ENCODE assay signal across 1 cellular context in genomic region chr1:53111073-53111556, GRCh38.
TF ChIP-seq lines count a peak whose summit lies in the region.

No MANE protein-coding gene starts in this region.

TF ChIP-seq in HepG2, 621 proteins besides CTCF, POLR2A, EP300 and RAD21 (continued from another document and continues in another):
- TF ChIP-seq MZF1 (CRISPR knock-in tag; IDR thresholded peaks at IDR 0.05; ENCODE audit: borderline replicate concordance) (no peak), HIC2 (CRISPR knock-in tag; IDR thresholded peaks at IDR 0.05; ENCODE audit: low read depth) (peak; percentile 81), ZNF768 (CRISPR knock-in tag; IDR thresholded peaks at IDR 0.05) (no peak), ZBED4 (CRISPR knock-in tag; IDR thresholded peaks at IDR 0.05; ENCODE audit: borderline replicate concordance) (no peak), RXRB (CRISPR knock-in tag; IDR thresholded peaks at IDR 0.05; ENCODE audit: borderline replicate concordance) (peak; percentile 77), ZNF10 (CRISPR knock-in tag; IDR thresholded peaks at IDR 0.05; ENCODE audit: borderline replicate concordance, low read depth) (no peak), ARID4A (CRISPR knock-in tag; IDR thresholded peaks at IDR 0.05; ENCODE audit: borderline replicate concordance) (peak; percentile 63; the same call in 1 of the 2 replicates), HDAC2 (CRISPR knock-in tag; IDR thresholded peaks at IDR 0.05) (peak; percentile 41), ZBTB1 (CRISPR knock-in tag; IDR thresholded peaks at IDR 0.05; ENCODE audit: borderline replicate concordance) (no peak), NKX3-1 (CRISPR knock-in tag; IDR thresholded peaks at IDR 0.05) (no peak), MED1 (CRISPR knock-in tag; IDR thresholded peaks at IDR 0.05) (peak; percentile 87), ZNF292 (CRISPR knock-in tag; IDR thresholded peaks at IDR 0.05; ENCODE audit: borderline replicate concordance, low read depth) (peak; percentile 98; the same call in 1 of the 2 replicates), CENPX (CRISPR knock-in tag; IDR thresholded peaks at IDR 0.05) (no peak), AKNA (CRISPR knock-in tag; IDR thresholded peaks at IDR 0.05; ENCODE audit: borderline replicate concordance) (no peak), DDIT3 (CRISPR knock-in tag; IDR thresholded peaks at IDR 0.05) (no peak), THRA (CRISPR knock-in tag; IDR thresholded peaks at IDR 0.05; ENCODE audit: borderline replicate concordance) (no peak), ADNP (CRISPR knock-in tag; IDR thresholded peaks at IDR 0.05) (no peak), ZNF883 (CRISPR knock-in tag; IDR thresholded peaks at IDR 0.05; ENCODE audit: not compliant biosample characterization) (no peak), ZBTB2 (CRISPR knock-in tag; IDR thresholded peaks at IDR 0.05; ENCODE audit: low read depth) (no peak), ZNF317 (CRISPR knock-in tag; IDR thresholded peaks at IDR 0.05) (no peak), ZNF207 (IDR thresholded peaks at IDR 0.05; ENCODE audit: borderline replicate concordance) (no peak), ZNF572 (CRISPR knock-in tag; IDR thresholded peaks at IDR 0.05) (no peak), ZC3H4 (CRISPR knock-in tag; IDR thresholded peaks at IDR 0.05; ENCODE audit: borderline replicate concordance) (no peak), KLF11 (CRISPR knock-in tag; IDR thresholded peaks at IDR 0.05) (no peak), TCF12 (IDR thresholded peaks at IDR 0.05) (no peak), TCF12 (CRISPR knock-in tag; IDR thresholded peaks at IDR 0.05) (no peak), ZNF740 (CRISPR knock-in tag; IDR thresholded peaks at IDR 0.05) (no peak), ZMYM2 (CRISPR knock-in tag; IDR thresholded peaks at IDR 0.05) (no peak), ZUFSP (CRISPR knock-in tag; IDR thresholded peaks at IDR 0.05; ENCODE audit: borderline replicate concordance) (no peak), ZNF335 (CRISPR knock-in tag; IDR thresholded peaks at IDR 0.05) (no peak), SATB2 (CRISPR knock-in tag; IDR thresholded peaks at IDR 0.05) (no peak), ZNF337 (CRISPR knock-in tag; IDR thresholded peaks at IDR 0.05; ENCODE audit: borderline replicate concordance, low read depth) (no peak), ZNF546 (CRISPR knock-in tag; conservative IDR thresholded peaks at IDR 0.05) (no peak), ZNF331 (CRISPR knock-in tag; IDR thresholded peaks at IDR 0.05) (peak; percentile 15; the same call in 1 of the 2 replicates), ZMAT3 (CRISPR knock-in tag; conservative IDR thresholded peaks at IDR 0.05) (peak; percentile 91), NONO (IDR thresholded peaks at IDR 0.05) (no peak), NONO (CRISPR knock-in tag; conservative IDR thresholded peaks at IDR 0.05) (peak; percentile 66), ZSCAN21 (CRISPR knock-in tag; IDR thresholded peaks at IDR 0.05; ENCODE audit: borderline replicate concordance) (no peak), CENPBD1 (CRISPR knock-in tag; IDR thresholded peaks at IDR 0.05; ENCODE audit: borderline replicate concordance, low read depth) (no peak), ZNF749 (CRISPR knock-in tag; IDR thresholded peaks at IDR 0.05; ENCODE audit: borderline replicate concordance) (no peak), ZNF564 (CRISPR knock-in tag; IDR thresholded peaks at IDR 0.05) (no peak), CENPT (CRISPR knock-in tag; IDR thresholded peaks at IDR 0.05; ENCODE audit: low read depth) (no peak), NCOA5 (CRISPR knock-in tag; IDR thresholded peaks at IDR 0.05) (no peak)
